ENCODE assay signal across 8 cellular contexts in the genomic region with DNA sequence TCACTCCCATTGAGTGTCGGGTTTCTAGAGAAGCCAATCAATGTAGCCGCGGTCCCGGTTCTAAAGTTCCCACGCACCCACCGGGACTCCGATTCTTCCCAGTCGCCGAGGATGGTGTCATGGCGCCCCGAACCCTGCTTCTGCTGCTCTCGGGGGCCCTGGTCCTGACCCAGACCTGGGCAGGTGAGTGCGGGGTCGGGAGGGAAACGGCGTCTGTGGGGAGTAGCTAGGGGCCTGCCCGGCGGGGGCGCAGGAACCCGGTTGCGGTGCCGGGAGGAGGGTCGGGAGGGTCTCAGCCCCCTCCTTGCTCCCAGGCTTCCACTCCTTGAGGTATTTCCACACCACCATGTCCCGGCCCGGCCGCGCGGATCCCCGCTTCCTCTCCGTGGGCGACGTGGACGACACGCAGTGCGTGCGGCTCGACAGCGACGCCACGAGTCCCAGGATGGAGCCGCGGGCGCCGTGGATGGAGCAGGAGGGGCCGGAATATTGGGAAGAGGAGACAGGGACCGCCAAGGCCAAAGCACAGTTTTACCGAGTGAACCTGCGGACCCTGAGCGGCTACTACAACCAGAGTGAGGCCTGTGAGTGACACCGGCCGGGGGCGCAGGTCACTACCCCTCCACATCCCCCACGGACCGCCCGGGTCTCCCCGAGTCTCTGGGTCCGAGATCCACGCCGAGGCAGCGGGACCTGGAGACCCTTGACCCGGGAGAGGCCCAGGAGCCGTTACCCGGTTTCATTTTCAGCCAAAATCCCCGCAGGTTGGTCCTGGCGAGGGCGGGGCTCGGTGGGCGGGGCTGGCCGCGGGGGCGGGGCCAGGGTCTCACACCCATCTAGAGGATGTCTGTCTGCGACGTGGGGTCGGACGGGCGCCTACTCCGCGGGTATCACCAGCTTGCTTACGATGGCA. TPM values are rescaled to one million over a fixed set of nuclear protein-coding genes. Genes with fewer than 3 reads are reported as not detected.
DNase-seq lines count a peak whose midpoint lies in the region; ATAC-seq and TF ChIP-seq lines count a peak whose summit lies in the region.

No MANE protein-coding gene starts in this region.

- DNase-seq in Calu3 (peak; percentile 50), PC-9 (peak in 1 of 2 experiments; percentile 69), heart left ventricle (peak; percentile 64 to 88 (median 82)), posterior cingulate gyrus (peak; percentile 30 to 88 (median 60)), transverse colon (peak; percentile 58), NCI-H1092 treated with DMSO at 0.1 percent for 48 hours (lab: John Stamatoyannopoulos, UW) (no peak)

- H3K36me3 Mint-ChIP-seq in Calu3 (ENCODE audit: insufficient read depth, unreplicated experiment), result peaks cover 21% of the 10 kb centered on the region
- H3K36me3 Mint-ChIP-seq in activated naive CD4-positive, alpha-beta T cell treated with anti-CD3 and anti-CD28 coated beads, Interleukin-2, amount 50 U/mL, for 24 hours, result peaks cover 2% of the 10 kb centered on the region

- H3K4me1 ChIP-seq in PC-9 (replicated peaks; ENCODE audit: insufficient read depth), result peaks cover 30% of the 10 kb centered on the region
- peaks cover 0 to 24% (median 6%) of the 10 kb centered on the region in 12 donors for H3K4me1 ChIP-seq in heart left ventricle
- H3K4me1 ChIP-seq in transverse colon, result peaks cover 0 to 13% (median 9%) of the 10 kb centered on the region in 4 donors

- H3K36me3 ChIP-seq in PC-9 (ENCODE audit: low read depth) (no peaks in the 10 kb centered on the region; the same call in 1 of the 2 replicates), heart left ventricle (no peaks in the 10 kb centered on the region), transverse colon (no peaks in the 10 kb centered on the region)

- H3K4me1 Mint-ChIP-seq in Calu3 (ENCODE audit: low read depth, unreplicated experiment), result peaks cover 17% of the 10 kb centered on the region
- peaks cover 21% of the 10 kb centered on the region for H3K4me1 Mint-ChIP-seq in activated naive CD4-positive, alpha-beta T cell treated with anti-CD3 and anti-CD28 coated beads, Interleukin-2, amount 50 U/mL, for 24 hours

- H3K9me3 ChIP-seq in PC-9 (ENCODE audit: insufficient read depth, low read depth) (no peaks in the 10 kb centered on the region; the same call in 1 of the 2 replicates), heart left ventricle (no peaks in the 10 kb centered on the region), transverse colon (no peaks in the 10 kb centered on the region)

- no peaks in the 10 kb centered on the region for H3K9me2 ChIP-seq in PC-9 (ENCODE audit: insufficient read depth)

- H3K4me2 ChIP-seq in PC-9, result peak overlapping the region; percentile 91

- H3K27ac ChIP-seq in PC-9, result peak overlapping the region; percentile 89
- H3K27ac ChIP-seq in heart left ventricle, result peak overlapping the region in 6 of 12 donors; percentile 2 to 64 (median 52)
- peak overlapping the region in 2 of 4 donors; percentile 12 to 39 for H3K27ac ChIP-seq in transverse colon

- BruUV-seq in Calu3 (replicated peaks; lab: Mats Ljungman, UMichigan) (TSS peak; percentile 76), PC-9 (replicated peaks; lab: Mats Ljungman, UMichigan) (no TSS peak)

- TF ChIP-seq POLR2A in heart left ventricle (IDR thresholded peaks at IDR 0.05) (no peak), transverse colon (IDR thresholded peaks at IDR 0.05) (no peak)

- in situ Hi-C loops in transverse colon (cut with MboI; ENCODE audit: low pct_ligation_motif_present in 1 of 4, low pct_unique_long_range_greater_than_20kb in 1 of 4, low sequenced_read_pairs in 3 of 4), result loop anchor here in 1 of 4 donors (10.0 kb wide), 1 partner anchor 162 kb away; no protein-coding TSS in a partner anchor

- intact Hi-C loops in Calu3 (cut with micrococcal nuclease; ENCODE audit: unreplicated experiment), result no loop called here
- intact Hi-C loops in PC-9 (cut with micrococcal nuclease; ENCODE audit: unreplicated experiment), result loop anchor here (2.0 kb wide), 1 partner anchor 54 kb away; no protein-coding TSS in a partner anchor
- intact Hi-C loops in heart left ventricle (cut with DNase I), result no loop called here
- intact Hi-C loops in posterior cingulate gyrus (cut with DNase I), result no loop called here
- intact Hi-C loops in transverse colon (cut with DNase I; ENCODE audit: low total_unique reads), result no loop called here

- no peaks in the 10 kb centered on the region for H4K20me1 ChIP-seq in PC-9 (ENCODE audit: insufficient read depth)

- H2AFZ ChIP-seq in PC-9, result peak overlapping the region; percentile 86

- peak overlapping the region; percentile 80 for H3K4me3 Mint-ChIP-seq in Calu3 (ENCODE audit: low read depth, unreplicated experiment)
- peak overlapping the region; percentile 82 for H3K4me3 Mint-ChIP-seq in activated naive CD4-positive, alpha-beta T cell treated with anti-CD3 and anti-CD28 coated beads, Interleukin-2, amount 50 U/mL, for 24 hours

- CTCF ChIA-PET in Calu3 (lab: Charles Lee), result interaction anchor here (0.6 kb wide), 1 partner anchor 38 kb away, joined by 3 read pairs; no protein-coding TSS in a partner anchor
- CTCF ChIA-PET in PC-9 (lab: Charles Lee), result no interaction called here

- H3F3A ChIP-seq in PC-9 (ENCODE audit: insufficient read depth, low read depth), result peaks cover 17% of the 10 kb centered on the region

- WGBS in heart left ventricle, 4 donors, result 1 to 4% (median 2%) methylated on average over 33 to 79 of the region's 79 CpGs
- WGBS in transverse colon (ENCODE audit: low coverage in 1 of 2), 2 donors, result 7% methylated on average over 63 of the region's 79 CpGs; no CpG with 5 or more reads in 1 of the 2 donors

- H3K27ac Mint-ChIP-seq in Calu3 (ENCODE audit: unreplicated experiment), result peak overlapping the region; percentile 62
- H3K27ac Mint-ChIP-seq in activated naive CD4-positive, alpha-beta T cell treated with anti-CD3 and anti-CD28 coated beads, Interleukin-2, amount 50 U/mL, for 24 hours, result no peak overlapping the region

- H3K4me3 ChIP-seq in PC-9 (peak overlapping the region; percentile 75), heart left ventricle (peak overlapping the region; percentile 42 to 87 (median 70)), transverse colon (peak overlapping the region; percentile 30 to 58 (median 46))

- peak; percentile 33 for TF ChIP-seq CTCF in Calu3 (IDR thresholded peaks at IDR 0.05; ENCODE audit: unreplicated experiment)
- TF ChIP-seq CTCF in PC-9 (conservative IDR thresholded peaks at IDR 0.05), result peak; percentile 67
- peak; percentile 38 to 75 (median 60) for TF ChIP-seq CTCF in heart left ventricle (IDR thresholded peaks at IDR 0.05)
- TF ChIP-seq CTCF in transverse colon (IDR thresholded peaks at IDR 0.05), result peak; percentile 30 to 49 (median 45)

- H3K27me3 Mint-ChIP-seq in Calu3 (ENCODE audit: unreplicated experiment), result peaks cover 14% of the 10 kb centered on the region
- peaks cover 2% of the 10 kb centered on the region for H3K27me3 Mint-ChIP-seq in activated naive CD4-positive, alpha-beta T cell treated with anti-CD3 and anti-CD28 coated beads, Interleukin-2, amount 50 U/mL, for 24 hours

- H3K9me3 Mint-ChIP-seq in Calu3 (ENCODE audit: low read depth, unreplicated experiment), result no peaks in the 10 kb centered on the region
- no peaks in the 10 kb centered on the region for H3K9me3 Mint-ChIP-seq in activated naive CD4-positive, alpha-beta T cell treated with anti-CD3 and anti-CD28 coated beads, Interleukin-2, amount 50 U/mL, for 24 hours

- H3K79me2 ChIP-seq in PC-9 (ENCODE audit: low read depth), result peaks cover 14% of the 10 kb centered on the region

- POLR2A ChIA-PET in PC-9 (lab: Charles Lee; ENCODE audit: unreplicated experiment), result interaction anchor here (0.6 kb wide), 2 partner anchors 20 to 309 kb away, joined by 3 to 4 read pairs; no protein-coding TSS in a partner anchor

- ATAC-seq in heart left ventricle (peak; percentile 51 to 99 (median 93)), HG03025 (IDR thresholded peaks at IDR 0.05; ENCODE audit: low FRiP score, unreplicated experiment) (no peak)

- no peak for TF ChIP-seq EP300 in transverse colon (IDR thresholded peaks at IDR 0.05; ENCODE audit: low read depth)

- H3K27me3 ChIP-seq in PC-9 (ENCODE audit: insufficient read depth, low read depth), result no peaks in the 10 kb centered on the region
- peaks cover 0 to 40% (median 6%) of the 10 kb centered on the region in 9 donors for H3K27me3 ChIP-seq in heart left ventricle
- peaks cover 60% of the 10 kb centered on the region for H3K27me3 ChIP-seq in transverse colon

RNA-seq across cellular contexts. Expression of a gene that starts 35.2 kb away (rescaled TPM):
- total RNA-seq in Calu3 (2022) (0.45 and 1.5 TPM in 2 replicates), PC-9 (2021) (0.38 and 0.50 TPM in 2 replicates), heart left ventricle (under 1 TPM in 3 of 9 donors, not detected in 6; 0.23 to 0.77 (median 0.64) TPM), transverse colon (not detected)
- polyA plus RNA-seq in heart left ventricle, result under 1 TPM in 1 of 2 donors, not detected in 1; 0.24 TPM
